11 cellular contexts compared by ENCODE assay signal in the genomic region with DNA sequence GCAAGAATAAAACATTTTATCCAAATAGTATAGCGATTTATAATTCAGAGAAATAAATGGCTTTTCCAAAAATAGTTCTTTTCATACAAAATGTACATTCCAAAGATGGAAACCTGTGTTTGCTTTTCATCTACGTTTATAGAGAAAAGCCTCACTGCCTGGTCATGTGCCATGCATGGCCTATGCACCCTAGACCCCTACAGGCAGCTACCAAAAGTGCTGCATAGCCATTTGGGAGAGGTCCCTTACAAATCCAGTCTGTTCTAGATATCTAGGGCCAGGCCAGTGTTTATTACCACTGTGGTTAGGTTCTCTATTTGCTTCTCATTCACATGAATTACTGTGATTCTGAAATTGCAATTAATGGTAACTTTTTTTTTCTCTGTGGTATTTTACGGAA. TPM values are rescaled to one million over a fixed set of nuclear protein-coding genes. Genes with fewer than 3 reads are reported as not detected.
DNase-seq lines count a peak whose midpoint lies in the region; ATAC-seq and TF ChIP-seq lines count a peak whose summit lies in the region.
"Had no signal": no experiment of that assay in that cellular context is flagged by ENCODE, and none has a peak within 500 bp of the region (broad histone marks: within the 10 kb centered on the region; RNA-seq: fewer than 3 reads in every experiment).

No MANE protein-coding gene starts in this region.

- H3K9me3 ChIP-seq in BE2C (no peaks in the 10 kb centered on the region), Karpas-422 (ENCODE audit: low read length) (no peaks in the 10 kb centered on the region), endodermal cell (ENCODE audit: control insufficient read depth, low read length) (no peaks in the 10 kb centered on the region)

- WGBS in endodermal cell (ENCODE audit: insufficient coverage in 1 of 2, insufficient read length in 1 of 2), 2 experiments = 78 to 91% methylated on average over 3 of the region's 3 CpGs

- H2AFZ ChIP-seq in Karpas-422 (ENCODE audit: low read length) = no peak overlapping the region

- H3K79me2 ChIP-seq in Karpas-422 (ENCODE audit: low read length) = no peaks in the 10 kb centered on the region

- H3K36me3 ChIP-seq in BE2C = no peaks in the 10 kb centered on the region; the same call in 1 of the 2 replicates
- no peaks in the 10 kb centered on the region; the same call in 1 of the 2 replicates for H3K36me3 ChIP-seq in Karpas-422 (ENCODE audit: insufficient read depth, low read length)
- peaks cover 46% of the 10 kb centered on the region for H3K36me3 ChIP-seq in endodermal cell (ENCODE audit: control insufficient read depth, insufficient read depth, low read length)

- no peaks in the 10 kb centered on the region for H3K9me3 Mint-ChIP-seq in endodermal cell

- ATAC-seq in GM19043 (IDR thresholded peaks at IDR 0.05; ENCODE audit: low read depth, unreplicated experiment) = peak; percentile 42
- no peak for ATAC-seq in HG03469 (IDR thresholded peaks at IDR 0.05; ENCODE audit: unreplicated experiment)

- peaks cover 12% of the 10 kb centered on the region for H3K36me3 Mint-ChIP-seq in endodermal cell (ENCODE audit: low read depth)

- H3K4me3 ChIP-seq in BE2C (ENCODE audit: low read depth, low read length) (no peak overlapping the region), Karpas-422 (ENCODE audit: low read length) (no peak overlapping the region), endodermal cell (ENCODE audit: low read length) (no peak overlapping the region)
- H3K4me3 ChIP-seq: coronary artery had no signal

- no peaks in the 10 kb centered on the region for H3K27me3 ChIP-seq in BE2C
- no peaks in the 10 kb centered on the region for H3K27me3 ChIP-seq in Karpas-422 (ENCODE audit: low read length)
- no peaks in the 10 kb centered on the region for H3K27me3 ChIP-seq in endodermal cell (ENCODE audit: control insufficient read depth, insufficient read depth, low read length, poor library complexity, severe bottlenecking)

- no peak overlapping the region for H3K27ac Mint-ChIP-seq in endodermal cell

- H4K20me1 ChIP-seq in Karpas-422 (ENCODE audit: insufficient read depth, low read depth, low read length) = no peaks in the 10 kb centered on the region

- H3K27me3 Mint-ChIP-seq in endodermal cell (ENCODE audit: insufficient read depth) = no peaks in the 10 kb centered on the region

- no peak overlapping the region for H3K4me2 ChIP-seq in Karpas-422 (ENCODE audit: low read depth, low read length, poor library complexity, severe bottlenecking)

- H3K9me2 ChIP-seq in Karpas-422 (replicated peaks; ENCODE audit: insufficient read depth, low read length) = no peaks in the 10 kb centered on the region

- H3K27ac ChIP-seq in Karpas-422 (ENCODE audit: low read length) (no peak overlapping the region), endodermal cell (ENCODE audit: low read depth, low read length) (no peak overlapping the region)
- H3K27ac ChIP-seq: coronary artery had no signal

- DNase-seq in BE2C (peak; percentile 40), Karpas-422 (peak; percentile 56), endodermal cell (peak; percentile 72), SK-N-DZ (ENCODE audit: low spot score) (no peak), HK-2 (ENCODE audit: unreplicated experiment) (no peak), LoVo (ENCODE audit: low spot score) (no peak)
- DNase-seq: EL, NCI-H446 had no signal

- H3K4me1 ChIP-seq in BE2C (no peaks in the 10 kb centered on the region), Karpas-422 (ENCODE audit: low read length) (peaks cover 15% of the 10 kb centered on the region), endodermal cell (ENCODE audit: control insufficient read depth, insufficient read depth, low read length) (no peaks in the 10 kb centered on the region)

- TF ChIP-seq CTCF in BE2C (IDR thresholded peaks at IDR 0.05; ENCODE audit: low read depth, low read length) (peak; percentile 64), endodermal cell (conservative IDR thresholded peaks at IDR 0.05) (peak; percentile 79)

- peaks cover 1% of the 10 kb centered on the region for H3K4me1 Mint-ChIP-seq in endodermal cell

- H3K4me3 Mint-ChIP-seq in endodermal cell = no peak overlapping the region

- H3K9ac ChIP-seq in Karpas-422 (ENCODE audit: low read length) (no peak overlapping the region), endodermal cell (ENCODE audit: extremely low read depth, low read length, poor library complexity, severe bottlenecking) (no peak overlapping the region)

RNA-seq across cellular contexts. Expression of a gene that starts 17.2 kb away (rescaled TPM):
- 86.8 TPM for polyA plus RNA-seq in BE2C (2012; ENCODE audit: insufficient read depth, insufficient read length, low read depth)
- total RNA-seq in Karpas-422 (2014; rRNA removed; shearing (Covaris generic); ENCODE audit: low replicate concordance) = 101 and 155 TPM in 2 replicates
- total RNA-seq in endodermal cell = 100 to 1,000 TPM; 236 to 425 TPM
- 613 TPM for polyA plus RNA-seq in endodermal cell (2013, experiment 1 of 2)
- polyA plus RNA-seq in endodermal cell (2013, experiment 2 of 2) = 626 TPM
- polyA plus RNA-seq in SK-N-DZ (2014; cell fraction: cytosol; rRNA removed) = 493 and 516 TPM in 2 replicates
- 309 and 379 TPM in 2 replicates for polyA plus RNA-seq in SK-N-DZ (2014; cell fraction: nucleus; rRNA removed)

RNA-seq across cellular contexts. Expression of a gene that starts 53.8 kb away (rescaled TPM):
- 15.7 TPM for polyA plus RNA-seq in BE2C (2012; ENCODE audit: insufficient read depth, insufficient read length, low read depth)
- 2.0 and 11.9 TPM in 2 replicates for total RNA-seq in Karpas-422 (2014; rRNA removed; shearing (Covaris generic); ENCODE audit: low replicate concordance)
- 10 to 100 TPM in 1 of 2 donors, 1 to 10 TPM in 1; 8.7 to 10.8 TPM for total RNA-seq in endodermal cell
- 39.1 TPM for polyA plus RNA-seq in endodermal cell (2013, experiment 1 of 2)
- polyA plus RNA-seq in endodermal cell (2013, experiment 2 of 2) = 38.3 TPM
- polyA plus RNA-seq in SK-N-DZ (2014; cell fraction: cytosol; rRNA removed) = 60.1 and 80.2 TPM in 2 replicates
- 40.6 and 65.7 TPM in 2 replicates for polyA plus RNA-seq in SK-N-DZ (2014; cell fraction: nucleus; rRNA removed)

Comparison
In these comparisons a context has a peak if more than half of its experiments do, and no peak if none do; other contexts are left out.
1. DNase-seq: peak in BE2C (single experiment), Karpas-422 (single experiment) and endodermal cell (single experiment); none in SK-N-DZ (single experiment), HK-2 (single experiment) and LoVo (single experiment).